ENCODE assay signal across 8 cellular contexts in genomic region chr19:15223649-15224371, GRCh38. TPM values are rescaled to one million over a fixed set of nuclear protein-coding genes. Genes with fewer than 3 reads are reported as not detected.
DNase-seq lines count a peak whose midpoint lies in the region; ATAC-seq and TF ChIP-seq lines count a peak whose summit lies in the region.

No MANE protein-coding gene starts in this region.

- no peak overlapping the region for H3K27ac ChIP-seq in AG04450 (ENCODE audit: low read depth, low read length)
- H3K27ac ChIP-seq in breast epithelium, result peak overlapping the region; percentile 46 to 89
- H3K27ac ChIP-seq in lung (ENCODE audit: low read depth in 1 of 2, low read length in 1 of 2), result peak overlapping the region; percentile 43 to 45
- no peak overlapping the region for H3K27ac ChIP-seq in aorta (ENCODE audit: low read depth in 1 of 2, low read length in 2 of 2)

- DNase-seq in AG04450 (ENCODE audit: low read depth, low spot score) (no peak), breast epithelium (ENCODE audit: low spot score in 2 of 2) (no peak), lung (ENCODE audit: low spot score) (no peak), aorta (no peak), NK-92 (lab: John Stamatoyannopoulos, UW; ENCODE audit: unreplicated experiment) (no peak), NCI-H1105 treated with DMSO at 0.1 percent for 48 hours (lab: John Stamatoyannopoulos, UW) (no peak)

- H3K4me3 ChIP-seq in AG04450 (ENCODE audit: low read depth, low read length) (peak overlapping the region; percentile 78), breast epithelium (peak overlapping the region; percentile 59 to 85 (median 61)), lung (peak overlapping the region; percentile 40), aorta (ENCODE audit: low read length in 2 of 2) (peak overlapping the region; percentile 37 to 45)

- H3K36me3 ChIP-seq in breast epithelium (no peaks in the 10 kb centered on the region), lung (ENCODE audit: control insufficient read depth in 2 of 2, insufficient read depth in 2 of 2, low read length in 2 of 2) (no peaks in the 10 kb centered on the region), aorta (ENCODE audit: control insufficient read depth in 1 of 2, insufficient read depth in 2 of 2, low read length in 1 of 2) (no peaks in the 10 kb centered on the region)

- TF ChIP-seq CTCF in AG04450 (IDR thresholded peaks at IDR 0.05; ENCODE audit: low read depth, low read length) (no peak), breast epithelium (IDR thresholded peaks at IDR 0.05) (no peak), lung (IDR thresholded peaks at IDR 0.05; ENCODE audit: control extremely low read depth, extremely low read depth) (no peak)

- no peaks in the 10 kb centered on the region for H3K9me3 ChIP-seq in AG04450 (ENCODE audit: control insufficient read depth, insufficient read depth, low read length)
- no peaks in the 10 kb centered on the region for H3K9me3 ChIP-seq in breast epithelium
- H3K9me3 ChIP-seq in lung (ENCODE audit: control insufficient read depth in 2 of 2, insufficient read depth in 1 of 2, low read length in 1 of 2), result no peaks in the 10 kb centered on the region
- H3K9me3 ChIP-seq in aorta (ENCODE audit: control insufficient read depth, low read length), result no peaks in the 10 kb centered on the region

- POLR2A ChIA-PET in AG04450 (lab: Yijun Ruan, JAX), result interaction anchor here (0.6 kb wide), 1 partner anchor 40 kb away, joined by 3 read pairs; no protein-coding TSS in a partner anchor

- no peak for TF ChIP-seq POLR2A in breast epithelium (IDR thresholded peaks at IDR 0.05)

- 14% methylated on average over 44 to 51 of the region's 51 CpGs for WGBS in lung, 2 donors
- WGBS in aorta, 2 donors, result 12 to 14% methylated on average over 43 to 51 of the region's 51 CpGs

- CTCF ChIA-PET in AG04450 (lab: Charles Lee), result no interaction called here

- H3K4me1 ChIP-seq in breast epithelium (peaks cover 0 to 5% of the 10 kb centered on the region in 2 donors), lung (ENCODE audit: control insufficient read depth in 2 of 2, insufficient read depth in 2 of 2, low read length in 2 of 2) (peaks cover 0 to 6% of the 10 kb centered on the region in 2 donors), aorta (ENCODE audit: control insufficient read depth in 1 of 2, insufficient read depth in 2 of 2, low read length in 2 of 2) (no peaks in the 10 kb centered on the region)

- ATAC-seq in HG02973 (IDR thresholded peaks at IDR 0.05; ENCODE audit: unreplicated experiment), result peak; percentile 10
- ATAC-seq in lung (ENCODE audit: insufficient read depth, low FRiP score), result no peak
- ATAC-seq in aorta (ENCODE audit: low FRiP score), result peak; percentile 42
- no peak for ATAC-seq in HG03025 (IDR thresholded peaks at IDR 0.05; ENCODE audit: low FRiP score, unreplicated experiment)

- no peaks in the 10 kb centered on the region for H3K27me3 ChIP-seq in AG04450 (ENCODE audit: control insufficient read depth, insufficient read depth, low read length)
- H3K27me3 ChIP-seq in breast epithelium, result no peaks in the 10 kb centered on the region
- H3K27me3 ChIP-seq in lung (ENCODE audit: control insufficient read depth, insufficient read depth), result no peaks in the 10 kb centered on the region
- H3K27me3 ChIP-seq in aorta (ENCODE audit: control insufficient read depth in 1 of 2, insufficient read depth in 2 of 2, low read length in 1 of 2), result no peaks in the 10 kb centered on the region

- intact Hi-C loops in breast epithelium (cut with DNase I; ENCODE audit: low total_unique reads) (no loop called here), aorta (cut with DNase I) (loop anchor here in 1 of 2 donors (1.0 kb wide), 1 partner anchor 23 kb away; no protein-coding TSS in a partner anchor)

RNA-seq across cellular contexts. Expression of gene EPHX3, which starts 8.4 kb away (rescaled TPM):
- polyA plus RNA-seq in AG04450 (2011; rRNA removed) (not detected in 2 replicates), lung (1 to 10 TPM; 1.1 to 3.0 TPM), aorta (1 to 10 TPM in 1 of 2 donors, not detected in 1; 1.0 TPM)
- 0.13 and 0.55 TPM in 2 replicates for polyA minus RNA-seq in AG04450 (2011; rRNA and poly(A)+ RNA removed)
- total RNA-seq in breast epithelium (under 1 TPM in 1 of 3 donors, not detected in 2; 0.29 TPM), lung (1 to 10 TPM; 1.7 to 2.7 TPM), aorta (1 to 10 TPM in 1 of 2 donors, under 1 TPM in 1; 0.48 to 1.0 TPM)

RNA-seq across cellular contexts. Expression of gene NOTCH3, which starts 23.0 kb away (rescaled TPM):
- polyA plus RNA-seq in AG04450 (2011; rRNA removed) (8.8 and 10.5 TPM in 2 replicates), lung (10 to 100 TPM; 13.1 to 22.1 TPM), aorta (100 to 1,000 TPM in 1 of 2 donors, 10 to 100 TPM in 1; 23.5 to 160 TPM)
- polyA minus RNA-seq in AG04450 (2011; rRNA and poly(A)+ RNA removed), result 30.6 and 39.4 TPM in 2 replicates
- total RNA-seq in breast epithelium (10 to 100 TPM; 22.0 to 36.4 (median 22.7) TPM), lung (10 to 100 TPM; 64.1 to 81.7 TPM), aorta (100 to 1,000 TPM; 376 to 423 TPM)

Comparison
In these comparisons a context has a peak if more than half of its experiments do, and no peak if none do; other contexts are left out.
1. H3K27ac ChIP-seq: peak in breast epithelium (2 of 2) and lung (2 of 2); none in AG04450 (single experiment) and aorta (0 of 2).
2. ATAC-seq: peak in HG02973 (single experiment) and aorta (single experiment); none in lung (single experiment) and HG03025 (single experiment).
3. RNA of gene NOTCH3, which starts 23.0 kb away (total RNA-seq): 376 to 423 TPM in aorta; 64.1 to 81.7 TPM in lung and 22.0 to 36.4 TPM in breast epithelium; every median in the first group is over 4 times any median in the second.
4. Peak in every context shown above with its lines, with median percentiles within 50 percentile points of each other: H3K4me3 ChIP-seq.